8 cellular contexts compared by ENCODE assay signal in the genomic region with DNA sequence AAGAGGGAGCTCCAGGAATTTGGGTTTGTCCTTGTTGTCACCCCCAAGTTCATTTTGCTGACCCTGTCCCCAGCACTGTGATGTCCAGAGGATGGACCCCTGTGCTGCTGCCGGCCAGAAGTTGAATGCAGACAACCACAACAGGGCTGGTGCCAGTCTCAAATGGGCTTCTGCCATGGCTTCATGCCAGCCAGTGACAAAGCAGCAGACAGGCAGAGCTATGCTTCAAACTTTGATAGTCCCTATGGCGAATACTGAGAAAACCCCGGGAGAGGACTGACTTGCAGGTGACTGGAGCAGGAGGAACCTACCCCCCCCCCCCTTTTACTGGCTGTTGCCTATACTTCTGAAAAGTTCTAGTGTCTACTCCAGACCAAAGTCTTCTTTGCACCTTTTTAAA. TPM values are rescaled to one million over a fixed set of nuclear protein-coding genes. Genes with fewer than 3 reads are reported as not detected.
DNase-seq lines count a peak whose midpoint lies in the region; ATAC-seq, FAIRE-seq and TF ChIP-seq lines count a peak whose summit lies in the region.

No MANE protein-coding gene starts in this region.

- in situ Hi-C loops in IMR-90 (cut with MboI; ENCODE audit: low sequenced_read_pairs) = loop anchor here (10.0 to 25.0 kb wide), 2 partner anchors 227 to 410 kb away; a partner anchor contains a TSS

- 0% methylated on average over 3 of the region's 3 CpGs; no CpG with 5 or more reads in 1 of the 2 experiments for WGBS in IMR-90 (ENCODE audit: extremely low coverage in 2 of 2, insufficient read length in 1 of 2), 2 experiments
- WGBS in mesenchymal stem cell = 63% methylated on average over 3 of the region's 3 CpGs
- WGBS in urinary bladder = 9% methylated on average over 3 of the region's 3 CpGs

- peak overlapping the region; percentile 51 for H2BK20ac ChIP-seq in IMR-90 (ENCODE audit: low read depth, low read length)

- no TSS peak for BruUV-seq in IMR-90 (replicated peaks; lab: Mats Ljungman, UMichigan)

- no peak overlapping the region for H4K5ac ChIP-seq in IMR-90 (ENCODE audit: low read depth, low read length)

- peak overlapping the region; percentile 36 for H2BK5ac ChIP-seq in IMR-90 (ENCODE audit: low read depth, low read length, poor library complexity, severe bottlenecking)
- no peak overlapping the region for H2BK5ac ChIP-seq in mesenchymal stem cell (ENCODE audit: low read depth, low read length, poor library complexity, severe bottlenecking)

- H2AFZ ChIP-seq in IMR-90 (replicated peaks; ENCODE audit: low read length, poor library complexity) = no peak overlapping the region
- no peak overlapping the region for H2AFZ ChIP-seq in mesenchymal stem cell (ENCODE audit: low read depth, low read length)

- no peak for DNase-seq in AG04449 (ENCODE audit: low read depth, low spot score)
- DNase-seq in IMR-90 = no peak
- no peak for DNase-seq in bronchial epithelial cell (ENCODE audit: low read depth)
- DNase-seq in mesenchymal stem cell = peak; percentile 22
- DNase-seq in GM19240 (ENCODE audit: insufficient read length, low spot score) = no peak
- no peak for DNase-seq in activated naive CD4-positive, alpha-beta T cell treated with anti-CD3 and anti-CD28 coated beads, Interleukin-2, amount 50 U/mL, for 72 hours (ENCODE audit: low spot score in 2 of 2)

- POLR2A ChIA-PET in AG04449 (lab: Yijun Ruan, JAX) = interaction anchor here (1.0 kb wide), 1 partner anchor 10 kb away, joined by 5 read pairs; no protein-coding TSS in a partner anchor
- POLR2A ChIA-PET in IMR-90 (lab: Charles Lee; ENCODE audit: unreplicated experiment) = no interaction called here

- peak overlapping the region; percentile 77 for H3K9ac ChIP-seq in IMR-90 (ENCODE audit: low read depth, low read length)
- H3K9ac ChIP-seq in mesenchymal stem cell (ENCODE audit: low read length) = peak overlapping the region; percentile 95

- H2BK120ac ChIP-seq in IMR-90 (ENCODE audit: low read depth, low read length) (peak overlapping the region; percentile 70), mesenchymal stem cell (ENCODE audit: low read depth, low read length) (peak overlapping the region; percentile 86)

- no peaks in the 10 kb centered on the region for H3K27me3 ChIP-seq in IMR-90 (ENCODE audit: control insufficient read depth, insufficient read depth, low read length)
- no peaks in the 10 kb centered on the region for H3K27me3 ChIP-seq in bronchial epithelial cell (ENCODE audit: control insufficient read depth, insufficient read depth, low read length)
- no peaks in the 10 kb centered on the region for H3K27me3 ChIP-seq in mesenchymal stem cell (ENCODE audit: control insufficient read depth in 1 of 2, insufficient read depth in 1 of 2, low read length in 2 of 2)

- peak overlapping the region; percentile 76 for H3K14ac ChIP-seq in IMR-90 (replicated peaks; ENCODE audit: low read depth, low read length)
- H3K14ac ChIP-seq in mesenchymal stem cell (ENCODE audit: low read length in 2 of 2) = no peak overlapping the region

- peak overlapping the region; percentile 46; the same call in 1 of the 2 replicates for H2AK5ac ChIP-seq in IMR-90 (ENCODE audit: low read depth, low read length)
- H2AK5ac ChIP-seq in mesenchymal stem cell (ENCODE audit: low read length, severe bottlenecking) = peak overlapping the region; percentile 55

- H3K79me1 ChIP-seq in IMR-90 (ENCODE audit: low read depth in 1 of 2, low read length in 2 of 2) (peaks cover 4 to 49% of the 10 kb centered on the region in 2 experiments; a peak in 2 of 4 replicates), mesenchymal stem cell (replicated peaks; ENCODE audit: low read length, poor library complexity, severe bottlenecking) (no peaks in the 10 kb centered on the region)

- peak overlapping the region in 1 of 2 donors; percentile 66 for H3K27ac Mint-ChIP-seq in activated naive CD4-positive, alpha-beta T cell treated with anti-CD3 and anti-CD28 coated beads, Interleukin-2, amount 50 U/mL, for 72 hours

- peak overlapping the region; percentile 63 for H3K27ac ChIP-seq in IMR-90 (ENCODE audit: insufficient read depth, low read length)
- peak overlapping the region; percentile 76 for H3K27ac ChIP-seq in mesenchymal stem cell (ENCODE audit: low read length, poor library complexity, severe bottlenecking)
- no peak overlapping the region for H3K27ac ChIP-seq in urinary bladder (ENCODE audit: low read depth)

- H4K91ac ChIP-seq in IMR-90 (ENCODE audit: insufficient read depth, low read depth, low read length) = peak overlapping the region; percentile 88
- H4K91ac ChIP-seq in mesenchymal stem cell (ENCODE audit: low read length) = peak overlapping the region; percentile 78

- H3K56ac ChIP-seq in IMR-90 (ENCODE audit: extremely low read depth, insufficient read depth, low read length) = peak overlapping the region; percentile 96

- no peak for ATAC-seq in IMR-90 (ENCODE audit: low read depth)
- no peak for ATAC-seq in GM18511 (IDR thresholded peaks at IDR 0.05; ENCODE audit: unreplicated experiment)
- no peak for ATAC-seq in activated naive CD4-positive, alpha-beta T cell treated with anti-CD3 and anti-CD28 coated beads, Interleukin-2, amount 50 U/mL, for 72 hours

- H2BK15ac ChIP-seq in IMR-90 (ENCODE audit: low read depth, low read length) = peak overlapping the region; percentile 39; the same call in 1 of the 3 replicates
- peak overlapping the region; percentile 37 for H2BK15ac ChIP-seq in mesenchymal stem cell (ENCODE audit: low read depth, poor library complexity, severe bottlenecking)

- H3K9me1 ChIP-seq in IMR-90 (ENCODE audit: insufficient read depth, low read length) = peaks cover 29% of the 10 kb centered on the region

- no peaks in the 10 kb centered on the region for H3K9me3 Mint-ChIP-seq in activated naive CD4-positive, alpha-beta T cell treated with anti-CD3 and anti-CD28 coated beads, Interleukin-2, amount 50 U/mL, for 72 hours

- H3K4ac ChIP-seq in IMR-90 (ENCODE audit: low read depth, low read length) (peak overlapping the region; percentile 66), mesenchymal stem cell (ENCODE audit: low read depth in 1 of 2, low read length in 2 of 2) (peak overlapping the region; percentile 1 to 37)

- H3K23ac ChIP-seq in IMR-90 (ENCODE audit: low read depth, low read length) (peak overlapping the region; percentile 93), mesenchymal stem cell (ENCODE audit: low read length in 2 of 2) (no peak overlapping the region)

- FAIRE-seq in bronchial epithelial cell (lab: Jason Lieb, UNC) = no peak

- no peaks in the 10 kb centered on the region for H3K9me3 ChIP-seq in IMR-90 (ENCODE audit: control insufficient read depth, insufficient read depth, low read length)
- H3K9me3 ChIP-seq in mesenchymal stem cell (ENCODE audit: control insufficient read depth, low read length) = no peaks in the 10 kb centered on the region

- TF ChIP-seq CTCF in AG04449 (IDR thresholded peaks at IDR 0.05; ENCODE audit: insufficient read depth, low read length, missing control alignments) (no peak), IMR-90 (conservative IDR thresholded peaks at IDR 0.05; ENCODE audit: low read depth, low read length) (no peak), bronchial epithelial cell (IDR thresholded peaks at IDR 0.05; ENCODE audit: insufficient read depth, low read length, severe bottlenecking) (no peak)

- peak overlapping the region; percentile 58; the same call in 1 of the 2 replicates for H3K18ac ChIP-seq in IMR-90 (ENCODE audit: low read depth, low read length)
- H3K18ac ChIP-seq in mesenchymal stem cell (ENCODE audit: low read depth in 1 of 2, low read length in 2 of 2) = peak overlapping the region; percentile 40 to 77

- TF ChIP-seq POLR2A in IMR-90 (IDR thresholded peaks at IDR 0.05; ENCODE audit: low read depth, low read length) = no peak

- no peak for TF ChIP-seq RAD21 in IMR-90 (IDR thresholded peaks at IDR 0.05; ENCODE audit: low read length)

- H3K4me3 ChIP-seq in AG04449 (ENCODE audit: low read depth, low read length) (peak overlapping the region; percentile 87), IMR-90 (ENCODE audit: insufficient read depth, low read depth, low read length) (peak overlapping the region; percentile 99), bronchial epithelial cell (ENCODE audit: low read depth, low read length) (peak overlapping the region; percentile 80), mesenchymal stem cell (ENCODE audit: insufficient read depth in 1 of 2, low read depth in 1 of 2, low read length in 2 of 2) (peak overlapping the region; percentile 73 to 84), urinary bladder (ENCODE audit: low read depth, low read length) (peak overlapping the region; percentile 88)

- peaks cover 25% of the 10 kb centered on the region for H3K4me1 ChIP-seq in IMR-90 (ENCODE audit: control insufficient read depth, insufficient read depth, low read length)
- peaks cover 25% of the 10 kb centered on the region for H3K4me1 ChIP-seq in mesenchymal stem cell (ENCODE audit: control insufficient read depth, insufficient read depth, low read depth, low read length)
- peaks cover 10% of the 10 kb centered on the region for H3K4me1 ChIP-seq in urinary bladder (ENCODE audit: insufficient read depth)

- H4K8ac ChIP-seq in IMR-90 (ENCODE audit: low read depth in 2 of 2, low read length in 2 of 2) (peak overlapping the region; percentile 36 to 54; a peak in 1 of 4 replicates), mesenchymal stem cell (ENCODE audit: low read length) (peak overlapping the region; percentile 51)

- CTCF ChIA-PET in AG04449 (lab: Yijun Ruan, JAX) = interaction anchor here (0.8 to 3.4 kb wide), 8 partner anchors 94 to 290 kb away, joined by 3 to 11 read pairs (median 4); no protein-coding TSS in a partner anchor
- CTCF ChIA-PET in IMR-90 (lab: Yijun Ruan, JAX) = interaction anchor here (0.6 to 1.5 kb wide), 5 partner anchors 11 to 228 kb away, joined by 3 to 5 read pairs (median 3); no protein-coding TSS in a partner anchor

- intact Hi-C loops in IMR-90 (cut with micrococcal nuclease) = loop anchor here (5.0 kb wide), 1 partner anchor 80 kb away; no protein-coding TSS in a partner anchor

- H2AK9ac ChIP-seq in IMR-90 (replicated peaks; ENCODE audit: low read depth, low read length, poor library complexity) = peak overlapping the region; percentile 35

- dilution Hi-C loops in IMR-90 (cut with HindIII; ENCODE audit: low sequenced_read_pairs, unreplicated experiment) = no loop called here

- H3K36me3 Mint-ChIP-seq in activated naive CD4-positive, alpha-beta T cell treated with anti-CD3 and anti-CD28 coated beads, Interleukin-2, amount 50 U/mL, for 72 hours = peaks cover 17 to 37% of the 10 kb centered on the region in 2 donors

- H2BK12ac ChIP-seq in mesenchymal stem cell (ENCODE audit: low read length in 2 of 2) = peak overlapping the region in 1 of 2 experiments; percentile 46

- peak overlapping the region; percentile 88 for H3K4me2 ChIP-seq in IMR-90 (ENCODE audit: low read depth, low read length)
- peak overlapping the region; percentile 79 for H3K4me2 ChIP-seq in mesenchymal stem cell (ENCODE audit: low read length, poor library complexity, severe bottlenecking)

- H3K36me3 ChIP-seq in IMR-90 (ENCODE audit: control insufficient read depth, insufficient read depth, low read length) (peaks cover 33% of the 10 kb centered on the region), bronchial epithelial cell (ENCODE audit: control insufficient read depth, insufficient read depth, low read length) (peaks cover 4% of the 10 kb centered on the region), mesenchymal stem cell (ENCODE audit: control insufficient read depth in 1 of 2, insufficient read depth in 2 of 2, low read depth in 1 of 2, low read length in 2 of 2) (peaks cover 34 to 67% of the 10 kb centered on the region in 2 experiments), urinary bladder (ENCODE audit: insufficient read depth) (peaks cover 2% of the 10 kb centered on the region)

- peaks cover 80% of the 10 kb centered on the region for H4K20me1 ChIP-seq in IMR-90 (ENCODE audit: insufficient read depth, low read length)

RNA-seq across cellular contexts. Expression of a gene that starts 3.2 kb away (rescaled TPM):
- total RNA-seq in IMR-90 (2012; rRNA removed) (13.3 and 15.8 TPM in 2 replicates), bronchial epithelial cell (11.5 and 19.2 TPM in 2 replicates), urinary bladder (25.6 TPM)
- polyA plus RNA-seq in IMR-90 (2012; rRNA removed) (17.6 and 17.9 TPM in 2 replicates), urinary bladder (31.5 TPM)
- polyA plus RNA-seq in IMR-90 (2012; cell fraction: cytosol; rRNA removed) = 8.3 and 14.6 TPM in 2 replicates
- polyA plus RNA-seq in IMR-90 (2012; cell fraction: nucleus; rRNA removed; ENCODE audit: low replicate concordance) = 22.6 and 22.9 TPM in 2 replicates
- polyA plus RNA-seq in mesenchymal stem cell (2013, experiment 1 of 2) = 9.6 TPM
- polyA plus RNA-seq in mesenchymal stem cell (2013, experiment 2 of 2) = 9.9 TPM
- total RNA-seq in activated naive CD4-positive, alpha-beta T cell treated with anti-CD3 and anti-CD28 coated beads, Interleukin-2, amount 50 U/mL, for 72 hours = 10 to 100 TPM; 13.4 to 14.6 TPM
